Comparison of ENCODE assay signal across 8 cellular contexts in genomic region chr5:77492653-77493000, GRCh38. TPM values are rescaled to one million over a fixed set of nuclear protein-coding genes. Genes with fewer than 3 reads are reported as not detected.
DNase-seq lines count a peak whose midpoint lies in the region; ATAC-seq and TF ChIP-seq lines count a peak whose summit lies in the region.

No MANE protein-coding gene starts in this region.

- no peaks in the 10 kb centered on the region for H3K27me3 ChIP-seq in body of pancreas
- no peaks in the 10 kb centered on the region for H3K27me3 ChIP-seq in muscle layer of duodenum (ENCODE audit: low read depth, low read length)

- peaks cover 10% of the 10 kb centered on the region for H3K4me1 ChIP-seq in body of pancreas
- peaks cover 0 to 7% of the 10 kb centered on the region in 2 donors for H3K4me1 ChIP-seq in muscle layer of duodenum (ENCODE audit: control insufficient read depth in 1 of 2, insufficient read depth in 2 of 2, low read length in 2 of 2)

- H3K27ac ChIP-seq in body of pancreas (peak overlapping the region; percentile 89 to 94 (median 94)), muscle layer of duodenum (ENCODE audit: low read length) (peak overlapping the region; percentile 87)

- ATAC-seq in GM19023 (IDR thresholded peaks at IDR 0.05; ENCODE audit: unreplicated experiment) (peak; percentile 8), HG03354 (IDR thresholded peaks at IDR 0.05; ENCODE audit: poor library complexity, severe bottlenecking, unreplicated experiment) (peak; percentile 12), body of pancreas (no peak)

- H3K36me3 ChIP-seq in body of pancreas (replicated peaks in 1 of 2; ENCODE audit: insufficient read depth in 1 of 2, low read depth in 2 of 2) (no peaks in the 10 kb centered on the region), muscle layer of duodenum (ENCODE audit: control insufficient read depth in 1 of 2, insufficient read depth in 2 of 2, low read length in 2 of 2) (peaks cover 0 to 4% of the 10 kb centered on the region in 2 donors)

- H3K9me3 ChIP-seq in body of pancreas = no peaks in the 10 kb centered on the region
- no peaks in the 10 kb centered on the region for H3K9me3 ChIP-seq in muscle layer of duodenum (ENCODE audit: control insufficient read depth in 1 of 2, low read length in 2 of 2)

- no peak for TF ChIP-seq POLR2A in body of pancreas (IDR thresholded peaks at IDR 0.05)

- H3K4me3 ChIP-seq in body of pancreas (no peak overlapping the region), muscle layer of duodenum (ENCODE audit: low read depth in 1 of 2, low read length in 2 of 2) (peak overlapping the region; percentile 75 to 88)

- WGBS in body of pancreas, 2 donors = 31 to 37% methylated on average over 4 of the region's 4 CpGs

- DNase-seq in body of pancreas (no peak), NCI-H1105 (lab: John Stamatoyannopoulos, UW) (no peak), NCI-H510A treated with DMSO at 0.1 percent for 48 hours (lab: John Stamatoyannopoulos, UW) (no peak), HK-2 (ENCODE audit: unreplicated experiment) (no peak), A172 (ENCODE audit: low spot score) (no peak)

- intact Hi-C loops in body of pancreas (cut with DNase I) = no loop called here

- peak in 1 of 7 experiments; percentile 1 for TF ChIP-seq CTCF in body of pancreas (IDR thresholded peaks at IDR 0.05)

RNA-seq across cellular contexts. Expression of gene WDR41, which starts 0.5 kb away (rescaled TPM):
- 10 to 100 TPM; 17.8 to 35.5 TPM for total RNA-seq in body of pancreas
- total RNA-seq in A172 (2014; rRNA removed; shearing (Covaris generic)) = 95.9 and 155 TPM in 2 replicates

Comparison
In these comparisons a context has a peak if more than half of its experiments do, and no peak if none do; other contexts are left out.
1. H3K4me3 ChIP-seq: peak in muscle layer of duodenum (2 of 2); none in body of pancreas (0 of 2).